Comparison of ENCODE assay signal across 8 cellular contexts in the genomic region with DNA sequence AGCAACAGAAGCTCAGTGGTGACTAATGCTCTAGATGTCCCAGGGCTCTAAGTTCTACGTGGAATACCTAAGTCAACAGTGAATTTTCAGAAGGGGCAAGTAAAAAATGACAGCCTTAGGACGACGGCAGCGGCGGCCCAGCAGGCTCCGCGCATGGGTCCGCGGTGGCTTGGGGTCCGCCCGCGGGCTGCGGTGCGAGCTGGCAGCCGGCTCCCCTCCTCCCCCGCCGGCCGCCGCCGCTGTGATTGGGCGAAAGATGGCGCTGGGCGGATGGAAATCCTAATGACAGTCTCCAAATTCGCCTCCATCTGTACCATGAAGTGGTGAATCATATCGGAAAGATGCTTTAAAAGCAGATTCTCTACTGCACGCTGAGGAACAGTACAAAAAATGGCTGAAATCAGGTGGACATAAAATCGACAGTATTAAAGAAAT.
DNase-seq lines count a peak whose midpoint lies in the region; ATAC-seq and TF ChIP-seq lines count a peak whose summit lies in the region.

No MANE protein-coding gene starts in this region.

- intact Hi-C loops in left colon (cut with DNase I, micrococcal nuclease), result no loop called here

- DNase-seq in cardiac fibroblast (ENCODE audit: low read depth in 2 of 2), result peak; percentile 50 to 74
- DNase-seq in left colon, result no peak
- DNase-seq in stimulated activated CD4-positive, alpha-beta T cell treated with anti-CD3 and anti-CD28 coated beads, Interleukin-2, amount 100 ng/mL, for 24 hours, result peak; percentile 62 to 71
- no peak for DNase-seq in MM.1S

- peak overlapping the region; percentile 30 for H3K4me2 ChIP-seq in BLaER1
- no peak overlapping the region for H3K4me2 ChIP-seq in MM.1S (ENCODE audit: low read depth, low read length)

- H3K4me1 ChIP-seq in BLaER1, result peaks cover 44% of the 10 kb centered on the region
- H3K4me1 ChIP-seq in HUES6 (ENCODE audit: control insufficient read depth, insufficient read depth, low read length), result peaks cover 16% of the 10 kb centered on the region
- peaks cover 7% of the 10 kb centered on the region for H3K4me1 ChIP-seq in MM.1S (ENCODE audit: low read length)

- H2AFZ ChIP-seq in MM.1S (ENCODE audit: low read length), result no peak overlapping the region

- H4K20me1 ChIP-seq in BLaER1 (no peaks in the 10 kb centered on the region), MM.1S (ENCODE audit: insufficient read depth, low read length) (no peaks in the 10 kb centered on the region)

- H3K9me2 ChIP-seq in MM.1S (replicated peaks; ENCODE audit: insufficient read depth, low read length), result no peaks in the 10 kb centered on the region

- no peaks in the 10 kb centered on the region for H3K36me3 ChIP-seq in BLaER1
- H3K36me3 ChIP-seq in HUES6 (ENCODE audit: control insufficient read depth, insufficient read depth, low read length), result no peaks in the 10 kb centered on the region
- H3K36me3 ChIP-seq in MM.1S (replicated peaks; ENCODE audit: insufficient read depth, low read length), result no peaks in the 10 kb centered on the region

- H3K9me3 ChIP-seq in BLaER1, result no peaks in the 10 kb centered on the region; the same call in 1 of the 2 replicates
- H3K9me3 ChIP-seq in HUES6 (ENCODE audit: control insufficient read depth, insufficient read depth, low read depth, low read length), result no peaks in the 10 kb centered on the region
- no peaks in the 10 kb centered on the region for H3K9me3 ChIP-seq in MM.1S (replicated peaks; ENCODE audit: insufficient read depth, low read length)

- H3F3A ChIP-seq in MM.1S (ENCODE audit: insufficient read depth, low read length), result peaks cover 9% of the 10 kb centered on the region; the same call in 1 of the 2 replicates

- no peak overlapping the region for H3K9ac ChIP-seq in BLaER1
- H3K9ac ChIP-seq in HUES6 (ENCODE audit: low read length), result no peak overlapping the region
- no peak overlapping the region for H3K9ac ChIP-seq in MM.1S (ENCODE audit: low read length)

- peaks cover 16% of the 10 kb centered on the region for H3K27me3 ChIP-seq in BLaER1
- H3K27me3 ChIP-seq in HUES6 (ENCODE audit: control insufficient read depth, insufficient read depth, low read length), result no peaks in the 10 kb centered on the region
- no peaks in the 10 kb centered on the region for H3K27me3 ChIP-seq in MM.1S (replicated peaks; ENCODE audit: insufficient read depth, low read length)

- TF ChIP-seq CTCF in cardiac fibroblast (IDR thresholded peaks at IDR 0.05; ENCODE audit: low read depth, low read length) (no peak), MM.1S (IDR thresholded peaks at IDR 0.05; ENCODE audit: low read length) (no peak)

- H3K27ac ChIP-seq in BLaER1 (no peak overlapping the region), HUES6 (ENCODE audit: low read depth, low read length) (no peak overlapping the region), MM.1S (ENCODE audit: low read length) (no peak overlapping the region)

- ATAC-seq in SK-N-SH treated with all-trans-retinoic acid at 6 μM for 48 hours, result peak; percentile 92
- peak; percentile 22 for ATAC-seq in left colon
- ATAC-seq in GM21723 (IDR thresholded peaks at IDR 0.05; ENCODE audit: unreplicated experiment), result no peak

- H3K4me3 ChIP-seq in BLaER1 (no peak overlapping the region), HUES6 (ENCODE audit: low read depth, low read length) (peak overlapping the region; percentile 55), cardiac fibroblast (replicated peaks in 1 of 2; ENCODE audit: low read depth in 2 of 2, low read length in 2 of 2) (peak overlapping the region; percentile 31 to 56), MM.1S (ENCODE audit: low read length) (no peak overlapping the region)

- no peaks in the 10 kb centered on the region for H3K79me2 ChIP-seq in MM.1S (ENCODE audit: low read length)

TF ChIP-seq in SK-N-SH treated with all-trans-retinoic acid at 6 μM for 48 hours, 23 proteins besides CTCF, POLR2A, EP300 and RAD21:
- TF ChIP-seq ZNF8 (CRISPR knock-in tag; IDR thresholded peaks at IDR 0.05), result peak; percentile 49; the same call in 1 of the 2 replicates
- peak; percentile 70 for TF ChIP-seq ZNF70 (CRISPR knock-in tag; IDR thresholded peaks at IDR 0.05)
- TF ChIP-seq, protein P1, sequence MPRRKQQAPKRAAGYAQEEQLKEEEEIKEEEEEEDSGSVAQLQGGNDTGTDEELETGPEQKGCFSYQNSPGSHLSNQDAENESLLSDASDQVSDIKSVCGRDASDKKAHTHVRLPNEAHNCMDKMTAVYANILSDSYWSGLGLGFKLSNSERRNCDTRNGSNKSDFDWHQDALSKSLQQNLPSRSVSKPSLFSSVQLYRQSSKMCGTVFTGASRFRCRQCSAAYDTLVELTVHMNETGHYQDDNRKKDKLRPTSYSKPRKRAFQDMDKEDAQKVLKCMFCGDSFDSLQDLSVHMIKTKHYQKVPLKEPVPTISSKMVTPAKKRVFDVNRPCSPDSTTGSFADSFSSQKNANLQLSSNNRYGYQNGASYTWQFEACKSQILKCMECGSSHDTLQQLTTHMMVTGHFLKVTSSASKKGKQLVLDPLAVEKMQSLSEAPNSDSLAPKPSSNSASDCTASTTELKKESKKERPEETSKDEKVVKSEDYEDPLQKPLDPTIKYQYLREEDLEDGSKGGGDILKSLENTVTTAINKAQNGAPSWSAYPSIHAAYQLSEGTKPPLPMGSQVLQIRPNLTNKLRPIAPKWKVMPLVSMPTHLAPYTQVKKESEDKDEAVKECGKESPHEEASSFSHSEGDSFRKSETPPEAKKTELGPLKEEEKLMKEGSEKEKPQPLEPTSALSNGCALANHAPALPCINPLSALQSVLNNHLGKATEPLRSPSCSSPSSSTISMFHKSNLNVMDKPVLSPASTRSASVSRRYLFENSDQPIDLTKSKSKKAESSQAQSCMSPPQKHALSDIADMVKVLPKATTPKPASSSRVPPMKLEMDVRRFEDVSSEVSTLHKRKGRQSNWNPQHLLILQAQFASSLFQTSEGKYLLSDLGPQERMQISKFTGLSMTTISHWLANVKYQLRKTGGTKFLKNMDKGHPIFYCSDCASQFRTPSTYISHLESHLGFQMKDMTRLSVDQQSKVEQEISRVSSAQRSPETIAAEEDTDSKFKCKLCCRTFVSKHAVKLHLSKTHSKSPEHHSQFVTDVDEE (CRISPR knock-in tag; IDR thresholded peaks at IDR 0.05), result peak; percentile 76; the same call in 1 of the 2 replicates
- TF ChIP-seq, protein P2, sequence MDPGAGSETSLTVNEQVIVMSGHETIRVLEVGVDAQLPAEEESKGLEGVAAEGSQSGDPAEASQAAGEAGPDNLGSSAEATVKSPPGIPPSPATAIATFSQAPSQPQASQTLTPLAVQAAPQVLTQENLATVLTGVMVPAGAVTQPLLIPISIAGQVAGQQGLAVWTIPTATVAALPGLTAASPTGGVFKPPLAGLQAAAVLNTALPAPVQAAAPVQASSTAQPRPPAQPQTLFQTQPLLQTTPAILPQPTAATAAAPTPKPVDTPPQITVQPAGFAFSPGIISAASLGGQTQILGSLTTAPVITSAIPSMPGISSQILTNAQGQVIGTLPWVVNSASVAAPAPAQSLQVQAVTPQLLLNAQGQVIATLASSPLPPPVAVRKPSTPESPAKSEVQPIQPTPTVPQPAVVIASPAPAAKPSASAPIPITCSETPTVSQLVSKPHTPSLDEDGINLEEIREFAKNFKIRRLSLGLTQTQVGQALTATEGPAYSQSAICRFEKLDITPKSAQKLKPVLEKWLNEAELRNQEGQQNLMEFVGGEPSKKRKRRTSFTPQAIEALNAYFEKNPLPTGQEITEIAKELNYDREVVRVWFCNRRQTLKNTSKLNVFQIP (CRISPR knock-in tag; IDR thresholded peaks at IDR 0.05; ENCODE audit: borderline replicate concordance, low read depth), result no peak
- TF ChIP-seq, protein P3, sequence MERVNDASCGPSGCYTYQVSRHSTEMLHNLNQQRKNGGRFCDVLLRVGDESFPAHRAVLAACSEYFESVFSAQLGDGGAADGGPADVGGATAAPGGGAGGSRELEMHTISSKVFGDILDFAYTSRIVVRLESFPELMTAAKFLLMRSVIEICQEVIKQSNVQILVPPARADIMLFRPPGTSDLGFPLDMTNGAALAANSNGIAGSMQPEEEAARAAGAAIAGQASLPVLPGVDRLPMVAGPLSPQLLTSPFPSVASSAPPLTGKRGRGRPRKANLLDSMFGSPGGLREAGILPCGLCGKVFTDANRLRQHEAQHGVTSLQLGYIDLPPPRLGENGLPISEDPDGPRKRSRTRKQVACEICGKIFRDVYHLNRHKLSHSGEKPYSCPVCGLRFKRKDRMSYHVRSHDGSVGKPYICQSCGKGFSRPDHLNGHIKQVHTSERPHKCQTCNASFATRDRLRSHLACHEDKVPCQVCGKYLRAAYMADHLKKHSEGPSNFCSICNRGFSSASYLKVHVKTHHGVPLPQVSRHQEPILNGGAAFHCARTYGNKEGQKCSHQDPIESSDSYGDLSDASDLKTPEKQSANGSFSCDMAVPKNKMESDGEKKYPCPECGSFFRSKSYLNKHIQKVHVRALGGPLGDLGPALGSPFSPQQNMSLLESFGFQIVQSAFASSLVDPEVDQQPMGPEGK (CRISPR knock-in tag; IDR thresholded peaks at IDR 0.05; ENCODE audit: borderline replicate concordance), result no peak
- peak; percentile 51; the same call in 1 of the 2 replicates for TF ChIP-seq ZFP3 (CRISPR knock-in tag; IDR thresholded peaks at IDR 0.05)
- 0 out of 2 replicates have a peak, but pooled peaks have one; percentile 53 for TF ChIP-seq CSDC2 (CRISPR knock-in tag; IDR thresholded peaks at IDR 0.05)
TF ChIP-seq in SK-N-SH treated with all-trans-retinoic acid at 6 μM for 48 hours: peak in this region for 5.

Comparison
In these comparisons a context has a peak if more than half of its experiments do, and no peak if none do; other contexts are left out.
1. H3K4me3 ChIP-seq: peak in HUES6 (single experiment) and cardiac fibroblast (2 of 2); none in BLaER1 (single experiment) and MM.1S (single experiment).
2. DNase-seq: peak in cardiac fibroblast (2 of 2) and stimulated activated CD4-positive, alpha-beta T cell treated with anti-CD3 and anti-CD28 coated beads, Interleukin-2, amount 100 ng/mL, for 24 hours (2 of 2); none in left colon (0 of 2) and MM.1S (single experiment).